8 cellular contexts compared by ENCODE assay signal in the genomic region with DNA sequence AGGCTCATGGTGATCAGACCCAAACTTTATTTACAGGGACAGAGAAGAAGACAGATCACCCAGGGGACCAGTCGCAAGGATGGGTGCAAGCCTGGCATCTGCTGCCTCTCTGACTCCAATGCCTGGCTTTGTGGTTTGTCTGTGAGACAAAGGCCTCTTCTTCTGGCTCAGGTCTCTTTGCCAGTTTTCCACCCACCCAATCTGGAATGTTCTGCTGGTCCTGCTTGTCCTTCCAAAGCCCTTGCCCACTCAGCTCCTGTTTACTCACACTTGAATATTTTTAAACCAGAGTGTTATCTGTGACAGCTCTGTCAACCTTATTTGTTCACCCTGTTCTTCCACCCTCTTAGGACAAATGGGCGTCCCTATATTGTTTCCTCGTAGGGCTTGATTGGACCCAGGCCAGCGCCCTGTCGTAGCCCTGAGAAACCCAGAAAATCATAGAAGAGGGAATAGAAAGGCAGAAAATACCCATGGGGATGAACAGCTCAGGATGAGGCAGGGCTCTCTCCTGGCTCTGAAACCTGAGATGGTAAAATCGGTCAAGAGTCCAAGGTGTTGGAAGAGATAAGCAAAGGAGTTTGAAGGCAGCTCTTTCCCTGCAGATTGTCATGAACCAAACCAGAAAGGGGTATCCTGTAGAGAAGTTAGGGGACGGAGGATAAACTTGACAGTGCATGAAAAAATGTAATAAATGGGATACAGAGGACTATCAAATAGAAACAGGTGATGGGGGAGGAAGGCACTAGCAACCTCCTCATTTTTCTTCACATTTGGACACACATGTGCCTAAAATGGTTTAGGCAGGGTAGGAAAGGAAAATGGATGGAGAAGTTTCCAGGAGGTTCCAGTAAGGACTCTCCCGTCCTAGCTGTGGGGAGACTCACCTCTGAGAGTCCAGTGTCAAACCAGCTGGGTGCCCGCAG. TPM values are rescaled to one million over a fixed set of nuclear protein-coding genes. Genes with fewer than 3 reads are reported as not detected.
DNase-seq lines count a peak whose midpoint lies in the region; ATAC-seq and TF ChIP-seq lines count a peak whose summit lies in the region.

No MANE protein-coding gene starts in this region.

- intact Hi-C loops in right lobe of liver (cut with DNase I), result no loop called here

- ATAC-seq in right lobe of liver (no peak), HG02798 (IDR thresholded peaks at IDR 0.05; ENCODE audit: poor library complexity, unreplicated experiment) (no peak), GM21529 (IDR thresholded peaks at IDR 0.05; ENCODE audit: unreplicated experiment) (no peak)

- peak overlapping the region in 1 of 3 donors; percentile 7 for H3K4me3 ChIP-seq in right lobe of liver
- peak overlapping the region; percentile 82 to 92 (median 86) for H3K4me3 ChIP-seq in skeletal muscle tissue (ENCODE audit: low read length in 3 of 3)

- peak overlapping the region; percentile 88 to 97 (median 97) for H3K9ac ChIP-seq in skeletal muscle tissue (ENCODE audit: low read depth in 1 of 3, low read length in 3 of 3)

- WGBS in right lobe of liver (ENCODE audit: insufficient coverage, low coverage, low lambda C conversion rate, missing lambda C conversion rate), result 48% methylated on average over 8 of the region's 9 CpGs

- H3K4me1 ChIP-seq in right lobe of liver, result no peaks in the 10 kb centered on the region
- H3K4me1 ChIP-seq in skeletal muscle tissue (ENCODE audit: control insufficient read depth in 3 of 3, insufficient read depth in 3 of 3, low read length in 3 of 3), result peaks cover 26 to 47% (median 31%) of the 10 kb centered on the region in 3 donors

- TF ChIP-seq CTCF in right lobe of liver (IDR thresholded peaks at IDR 0.05), result no peak

- H3K9me3 ChIP-seq in right lobe of liver, result no peaks in the 10 kb centered on the region
- H3K9me3 ChIP-seq in skeletal muscle tissue (ENCODE audit: control insufficient read depth in 3 of 3, low read length in 3 of 3), result no peaks in the 10 kb centered on the region

- H3K27ac ChIP-seq in right lobe of liver (peak overlapping the region in 2 of 3 donors; percentile 21 to 29), skeletal muscle tissue (ENCODE audit: low read depth, low read length) (peak overlapping the region; percentile 98)

- H3K27me3 ChIP-seq in right lobe of liver (no peaks in the 10 kb centered on the region), skeletal muscle tissue (ENCODE audit: control insufficient read depth in 3 of 3, insufficient read depth in 3 of 3, low read length in 3 of 3) (no peaks in the 10 kb centered on the region)

- no peaks in the 10 kb centered on the region for H3K36me3 ChIP-seq in right lobe of liver
- peaks cover 26 to 28% (median 28%) of the 10 kb centered on the region in 3 donors for H3K36me3 ChIP-seq in skeletal muscle tissue (ENCODE audit: control insufficient read depth in 3 of 3, insufficient read depth in 3 of 3, low read length in 3 of 3)

- no peak for TF ChIP-seq POLR2A in right lobe of liver (IDR thresholded peaks at IDR 0.05)

- DNase-seq in EH (ENCODE audit: low read depth) (peak; percentile 14), cerebellar nuclear complex (lab: John Stamatoyannopoulos, UW) (peak; percentile 23 to 34), right lobe of liver (no peak), glomerular visceral epithelial cell (ENCODE audit: extremely low spot score) (no peak), NOMO-1 treated with DMSO at 0.1 percent for 48 hours (lab: John Stamatoyannopoulos, UW; ENCODE audit: unreplicated experiment) (no peak)

RNA-seq across cellular contexts. Expression of a gene that starts 0.7 kb away (rescaled TPM):
- total RNA-seq in right lobe of liver (10 to 100 TPM in 2 of 6 experiments, 1 to 10 TPM in 4; 3.6 to 10.5 (median 6.7) TPM), skeletal muscle tissue (37.6 TPM)

RNA-seq across cellular contexts. Expression of a gene that starts 1.6 kb away (rescaled TPM):
- total RNA-seq in right lobe of liver (under 1 TPM in 2 of 6 experiments, not detected in 4; 0.20 to 0.49 TPM), skeletal muscle tissue (16.7 TPM)

RNA-seq across cellular contexts. Expression of a gene that starts 7.8 kb away (rescaled TPM):
- total RNA-seq in right lobe of liver (10 to 100 TPM in 4 of 6 experiments, 1 to 10 TPM in 2; 6.4 to 12.6 (median 10.3) TPM), skeletal muscle tissue (0.52 TPM)

RNA-seq across cellular contexts. Expression of a gene that starts 26.2 kb away (rescaled TPM):
- total RNA-seq in right lobe of liver (10 to 100 TPM in 1 of 6 experiments, 1 to 10 TPM in 5; 4.5 to 10.4 (median 8.0) TPM), skeletal muscle tissue (23.0 TPM)

RNA-seq across cellular contexts. Expression of a gene that starts 31.6 kb away (rescaled TPM):
- 10 to 100 TPM; 10.6 to 22.9 (median 15.7) TPM for total RNA-seq in right lobe of liver
- 6.8 TPM for total RNA-seq in skeletal muscle tissue

Comparison
In these comparisons a context has a peak if more than half of its experiments do, and no peak if none do; other contexts are left out.
1. DNase-seq: peak in EH (single experiment) and cerebellar nuclear complex (2 of 2); none in right lobe of liver (0 of 3), glomerular visceral epithelial cell (single experiment) and NOMO-1 treated with DMSO at 0.1 percent for 48 hours (single experiment).
2. RNA of a gene that starts 1.6 kb away (total RNA-seq): 16.7 TPM in skeletal muscle tissue (single experiment); 0.20 to 0.49 TPM in right lobe of liver; every median in the first group is over 10 times any median in the second.